10 cellular contexts compared by ENCODE assay signal in genomic region chr14:73236752-73237218, GRCh38. TPM values are rescaled to one million over a fixed set of nuclear protein-coding genes. Genes with fewer than 3 reads are reported as not detected.
A peak's percentile ranks its signal among the peaks of the same experiment; 100 is the strongest.
DNase-seq lines count a peak whose midpoint lies in the region; ATAC-seq and TF ChIP-seq lines count a peak whose summit lies in the region.
"Had no signal": no experiment of that assay in that cellular context is flagged by ENCODE, and none has a peak within 500 bp of the region (broad histone marks: within the 10 kb centered on the region; RNA-seq: fewer than 3 reads in every experiment).

No MANE protein-coding gene starts in this region.

- TF ChIP-seq CTCF in lower lobe of right lung (IDR thresholded peaks at IDR 0.05) (no peak), tibial nerve (IDR thresholded peaks at IDR 0.05) (no peak), adrenal gland (IDR thresholded peaks at IDR 0.05) (no peak)

- no peak for TF ChIP-seq POLR2A in tibial nerve (IDR thresholded peaks at IDR 0.05)
- no peak for TF ChIP-seq POLR2A in adrenal gland (IDR thresholded peaks at IDR 0.05)

- ATAC-seq in activated naive CD8-positive, alpha-beta T cell treated with anti-CD3 and anti-CD28 coated beads, Interleukin-2, amount 10 ng/mL, durations not matched to agents 7 days and 5 days (ENCODE audit: low read depth), result no peak
- no peak for ATAC-seq in lower lobe of right lung

- peaks cover 45% of the 10 kb centered on the region for H3K27me3 ChIP-seq in lower lobe of right lung (ENCODE audit: low read depth)
- H3K27me3 ChIP-seq in tibial nerve, result peaks cover 0 to 13% of the 10 kb centered on the region in 2 donors
- H3K27me3 ChIP-seq in adrenal gland, result peaks cover 7% of the 10 kb centered on the region
- H3K27me3 ChIP-seq: ovary had no signal

- POLR2A ChIA-PET in activated naive CD8-positive, alpha-beta T cell treated with anti-CD3 and anti-CD28 coated beads, Interleukin-2, amount 10 ng/mL, durations not matched to agents 7 days and 5 days (lab: Charles Lee), result no interaction called here

- peaks cover 57% of the 10 kb centered on the region for H3K4me1 ChIP-seq in lower lobe of right lung
- H3K4me1 ChIP-seq in tibial nerve, result peaks cover 0 to 85% (median 51%) of the 10 kb centered on the region in 4 donors
- H3K4me1 ChIP-seq in adrenal gland (replicated peaks in 1 of 2), result peaks cover 21 to 39% of the 10 kb centered on the region in 2 donors

- H3K36me3 ChIP-seq in lower lobe of right lung (no peaks in the 10 kb centered on the region), tibial nerve (no peaks in the 10 kb centered on the region), adrenal gland (replicated peaks in 1 of 2) (no peaks in the 10 kb centered on the region)
- H3K36me3 ChIP-seq: ovary had no signal

- H3K27ac Mint-ChIP-seq in activated naive CD4-positive, alpha-beta T cell treated with anti-CD3 and anti-CD28 coated beads, Interleukin-2, amount 10 ng/mL, durations not matched to agents 7 days and 5 days, result no peak overlapping the region
- no peak overlapping the region for H3K27ac Mint-ChIP-seq in activated naive CD8-positive, alpha-beta T cell treated with anti-CD3 and anti-CD28 coated beads, Interleukin-2, amount 10 ng/mL, durations not matched to agents 7 days and 5 days

- peaks cover 20% of the 10 kb centered on the region for H3K4me1 Mint-ChIP-seq in activated naive CD4-positive, alpha-beta T cell treated with anti-CD3 and anti-CD28 coated beads, Interleukin-2, amount 10 ng/mL, durations not matched to agents 7 days and 5 days
- peaks cover 15% of the 10 kb centered on the region for H3K4me1 Mint-ChIP-seq in activated naive CD8-positive, alpha-beta T cell treated with anti-CD3 and anti-CD28 coated beads, Interleukin-2, amount 10 ng/mL, durations not matched to agents 7 days and 5 days

- H3K9me3 Mint-ChIP-seq in activated naive CD4-positive, alpha-beta T cell treated with anti-CD3 and anti-CD28 coated beads, Interleukin-2, amount 10 ng/mL, durations not matched to agents 7 days and 5 days, result no peaks in the 10 kb centered on the region
- H3K9me3 Mint-ChIP-seq in activated naive CD8-positive, alpha-beta T cell treated with anti-CD3 and anti-CD28 coated beads, Interleukin-2, amount 10 ng/mL, durations not matched to agents 7 days and 5 days, result no peaks in the 10 kb centered on the region

- CTCF ChIA-PET in activated naive CD4-positive, alpha-beta T cell treated with anti-CD3 and anti-CD28 coated beads, Interleukin-2, amount 10 ng/mL, durations not matched to agents 7 days and 5 days (lab: Charles Lee), result no interaction called here

- H3K27ac ChIP-seq in lower lobe of right lung (no peak overlapping the region), tibial nerve (peak overlapping the region in 3 of 4 donors; percentile 77 to 97 (median 89)), adrenal gland (no peak overlapping the region)
- H3K27ac ChIP-seq: ovary had no signal

- peak overlapping the region; percentile 64 for H3K4me3 ChIP-seq in lower lobe of right lung
- peak overlapping the region; percentile 61 to 86 (median 70) for H3K4me3 ChIP-seq in tibial nerve
- no peak overlapping the region for H3K4me3 ChIP-seq in adrenal gland

- no peak for TF ChIP-seq EP300 in tibial nerve (IDR thresholded peaks at IDR 0.05)

- peaks cover 98% of the 10 kb centered on the region for H3K27me3 Mint-ChIP-seq in activated naive CD4-positive, alpha-beta T cell treated with anti-CD3 and anti-CD28 coated beads, Interleukin-2, amount 10 ng/mL, durations not matched to agents 7 days and 5 days
- peaks cover 81% of the 10 kb centered on the region for H3K27me3 Mint-ChIP-seq in activated naive CD8-positive, alpha-beta T cell treated with anti-CD3 and anti-CD28 coated beads, Interleukin-2, amount 10 ng/mL, durations not matched to agents 7 days and 5 days

- no peak for DNase-seq in activated naive CD4-positive, alpha-beta T cell treated with anti-CD3 and anti-CD28 coated beads, Interleukin-2, amount 10 ng/mL, durations not matched to agents 7 days and 5 days
- no peak for DNase-seq in activated naive CD4-positive, alpha-beta T cell treated with Interleukin-2 at 50 U/mL for 16 hours
- DNase-seq in activated naive CD8-positive, alpha-beta T cell treated with anti-CD3 and anti-CD28 coated beads, Interleukin-2, amount 10 ng/mL, durations not matched to agents 7 days and 5 days, result no peak
- no peak for DNase-seq in lower lobe of right lung
- no peak for DNase-seq in tibial nerve (ENCODE audit: low spot score in 2 of 2)
- no peak for DNase-seq in HUDEP-2 (lab: John Stamatoyannopoulos, UW; ENCODE audit: unreplicated experiment in 76 of 76)
- no peak for DNase-seq in activated CD8-positive, alpha-beta memory T cell treated with anti-CD3 and anti-CD28 coated beads, Interleukin-2, amount 50 U/mL, for 4 hours
- DNase-seq in adrenal gland, result no peak
- DNase-seq: AML-193 had no signal

- no peaks in the 10 kb centered on the region for H3K36me3 Mint-ChIP-seq in activated naive CD4-positive, alpha-beta T cell treated with anti-CD3 and anti-CD28 coated beads, Interleukin-2, amount 10 ng/mL, durations not matched to agents 7 days and 5 days
- H3K36me3 Mint-ChIP-seq in activated naive CD8-positive, alpha-beta T cell treated with anti-CD3 and anti-CD28 coated beads, Interleukin-2, amount 10 ng/mL, durations not matched to agents 7 days and 5 days, result no peaks in the 10 kb centered on the region

- no peaks in the 10 kb centered on the region for H3K9me3 ChIP-seq in lower lobe of right lung
- H3K9me3 ChIP-seq in tibial nerve, result no peaks in the 10 kb centered on the region
- H3K9me3 ChIP-seq in adrenal gland (replicated peaks in 1 of 3), result no peaks in the 10 kb centered on the region
- H3K9me3 ChIP-seq: ovary had no signal

- WGBS in tibial nerve, 2 donors, result 71 to 72% methylated on average over 6 to 7 of the region's 7 CpGs
- 71 to 76% (median 74%) methylated on average over 6 to 7 of the region's 7 CpGs for WGBS in adrenal gland, 4 donors

- peak overlapping the region; percentile 55 for H3K4me3 Mint-ChIP-seq in activated naive CD4-positive, alpha-beta T cell treated with anti-CD3 and anti-CD28 coated beads, Interleukin-2, amount 10 ng/mL, durations not matched to agents 7 days and 5 days
- peak overlapping the region; percentile 67 for H3K4me3 Mint-ChIP-seq in activated naive CD8-positive, alpha-beta T cell treated with anti-CD3 and anti-CD28 coated beads, Interleukin-2, amount 10 ng/mL, durations not matched to agents 7 days and 5 days

- intact Hi-C loops in lower lobe of right lung (cut with DNase I), result no loop called here
- intact Hi-C loops in adrenal gland (cut with DNase I), result no loop called here

RNA-seq across cellular contexts. Expression of gene PAPLN, which starts 0.5 kb away (rescaled TPM):
- total RNA-seq in activated naive CD8-positive, alpha-beta T cell treated with anti-CD3 and anti-CD28 coated beads, Interleukin-2, amount 10 ng/mL, durations not matched to agents 7 days and 5 days, result 1 to 10 TPM in 1 of 2 experiments, under 1 TPM in 1; 0.72 to 1.0 TPM
- total RNA-seq in lower lobe of right lung (10.7 TPM), tibial nerve (100 to 1,000 TPM in 3 of 4 donors, 10 to 100 TPM in 1; 96.6 to 314 (median 206) TPM), adrenal gland (10 to 100 TPM in 6 of 8 donors, 1 to 10 TPM in 2; 5.4 to 33.6 (median 13.4) TPM)
- 10 to 100 TPM in 2 of 3 donors, 1 to 10 TPM in 1; 4.2 to 22.9 (median 11.8) TPM for polyA plus RNA-seq in adrenal gland

Comparison
In these comparisons a context has a peak if more than half of its experiments do, and no peak if none do; other contexts are left out.
1. H3K27ac ChIP-seq: peak in tibial nerve (3 of 4); none in lower lobe of right lung (single experiment) and adrenal gland (0 of 5).
2. H3K4me3 ChIP-seq: peak in lower lobe of right lung (single experiment) and tibial nerve (4 of 4); none in adrenal gland (0 of 4).